12 cellular contexts compared by ENCODE assay signal in genomic region chr12:89038831-89039509, GRCh38.
DNase-seq lines count a peak whose midpoint lies in the region; ATAC-seq and TF ChIP-seq lines count a peak whose summit lies in the region.
"Had no signal": no experiment of that assay in that cellular context is flagged by ENCODE, and none has a peak within 500 bp of the region (broad histone marks: within the 10 kb centered on the region; RNA-seq: fewer than 3 reads in every experiment).

No MANE protein-coding gene starts in this region.

- intact Hi-C loops in activated CD4-positive, alpha-beta T cell treated with anti-CD3 and anti-CD28 coated beads, Interleukin-2, amount 10 ng/mL, durations not matched to agents 24 days and 14 days (cut with micrococcal nuclease): no loop called here

- DNase-seq in activated CD4-positive, alpha-beta T cell treated with anti-CD3 and anti-CD28 coated beads, Interleukin-2, amount 10 ng/mL, durations not matched to agents 24 days and 14 days: peak; percentile 68
- no peak for DNase-seq in activated CD4-positive, alpha-beta T cell treated with anti-CD3 and anti-CD28 coated beads, Interleukin-2, amount 50 U/mL, for 1 hour
- no peak for DNase-seq in activated CD8-positive, alpha-beta T cell treated with anti-CD3 and anti-CD28 coated beads, Interleukin-2, amount 10 ng/mL, durations not matched to agents 7 days and 5 days
- DNase-seq in stimulated activated CD4-positive, alpha-beta T cell treated with anti-CD3 and anti-CD28 coated beads, Interleukin-4, amount 100 ng/mL, for 24 hours: peak; percentile 26
- DNase-seq in AML-193 (lab: John Stamatoyannopoulos, UW) (no peak), NCI-H748 treated with DMSO at 0.1 percent for 48 hours (lab: John Stamatoyannopoulos, UW) (no peak)
- DNase-seq: caudate nucleus, nephron progenitor cell, SHP77 had no signal

- no peaks in the 10 kb centered on the region for H3K27me3 Mint-ChIP-seq in activated CD4-positive, alpha-beta T cell treated with anti-CD3 and anti-CD28 coated beads, Interleukin-2, amount 10 ng/mL, durations not matched to agents 24 days and 14 days
- H3K27me3 Mint-ChIP-seq in activated CD8-positive, alpha-beta T cell treated with anti-CD3 and anti-CD28 coated beads, Interleukin-2, amount 10 ng/mL, durations not matched to agents 7 days and 5 days (ENCODE audit: low read depth): no peaks in the 10 kb centered on the region

- CTCF ChIA-PET in activated CD8-positive, alpha-beta T cell treated with anti-CD3 and anti-CD28 coated beads, Interleukin-2, amount 10 ng/mL, durations not matched to agents 7 days and 5 days (lab: Charles Lee): interaction anchor here (0.8 to 9.0 kb wide), 10 partner anchors 14 to 488 kb away, joined by 3 to 166 read pairs (median 8); partner anchors contain the start of gene GALNT4

- peaks cover 33% of the 10 kb centered on the region for H3K36me3 Mint-ChIP-seq in activated CD4-positive, alpha-beta T cell treated with anti-CD3 and anti-CD28 coated beads, Interleukin-2, amount 10 ng/mL, durations not matched to agents 24 days and 14 days (ENCODE audit: low read depth)
- peaks cover 64% of the 10 kb centered on the region for H3K36me3 Mint-ChIP-seq in activated CD8-positive, alpha-beta T cell treated with anti-CD3 and anti-CD28 coated beads, Interleukin-2, amount 10 ng/mL, durations not matched to agents 7 days and 5 days (ENCODE audit: low read depth)

- peak; percentile 47 for ATAC-seq in HG02852 (IDR thresholded peaks at IDR 0.05; ENCODE audit: unreplicated experiment)
- no peak for ATAC-seq in activated CD8-positive, alpha-beta T cell treated with anti-CD3 and anti-CD28 coated beads, Interleukin-2, amount 10 ng/mL, durations not matched to agents 7 days and 5 days
- ATAC-seq in SK-N-SH treated with all-trans-retinoic acid at 6 μM for 48 hours: no peak
- ATAC-seq: A549 had no signal

- peaks cover 40% of the 10 kb centered on the region for H3K9me3 Mint-ChIP-seq in activated CD4-positive, alpha-beta T cell treated with anti-CD3 and anti-CD28 coated beads, Interleukin-2, amount 10 ng/mL, durations not matched to agents 24 days and 14 days
- H3K9me3 Mint-ChIP-seq in activated CD8-positive, alpha-beta T cell treated with anti-CD3 and anti-CD28 coated beads, Interleukin-2, amount 10 ng/mL, durations not matched to agents 7 days and 5 days (ENCODE audit: insufficient read depth): peaks cover 15% of the 10 kb centered on the region
- H3K9me3 Mint-ChIP-seq: nephron progenitor cell had no signal

- POLR2A ChIA-PET in activated CD8-positive, alpha-beta T cell treated with anti-CD3 and anti-CD28 coated beads, Interleukin-2, amount 10 ng/mL, durations not matched to agents 7 days and 5 days (lab: Charles Lee): interaction anchor here (0.6 to 5.6 kb wide), 9 partner anchors 19 to 485 kb away, joined by 3 to 51 read pairs (median 5); partner anchors contain the start of gene DUSP6

- H3K27ac Mint-ChIP-seq in activated CD4-positive, alpha-beta T cell treated with anti-CD3 and anti-CD28 coated beads, Interleukin-2, amount 10 ng/mL, durations not matched to agents 24 days and 14 days: peak overlapping the region; percentile 93
- H3K27ac Mint-ChIP-seq in activated CD8-positive, alpha-beta T cell treated with anti-CD3 and anti-CD28 coated beads, Interleukin-2, amount 10 ng/mL, durations not matched to agents 7 days and 5 days: peak overlapping the region; percentile 91

- peak overlapping the region; percentile 25 for H3K4me3 Mint-ChIP-seq in activated CD4-positive, alpha-beta T cell treated with anti-CD3 and anti-CD28 coated beads, Interleukin-2, amount 10 ng/mL, durations not matched to agents 24 days and 14 days
- H3K4me3 Mint-ChIP-seq in activated CD8-positive, alpha-beta T cell treated with anti-CD3 and anti-CD28 coated beads, Interleukin-2, amount 10 ng/mL, durations not matched to agents 7 days and 5 days: no peak overlapping the region
- H3K4me3 Mint-ChIP-seq: nephron progenitor cell had no signal

- peaks cover 55% of the 10 kb centered on the region for H3K4me1 Mint-ChIP-seq in activated CD4-positive, alpha-beta T cell treated with anti-CD3 and anti-CD28 coated beads, Interleukin-2, amount 10 ng/mL, durations not matched to agents 24 days and 14 days
- H3K4me1 Mint-ChIP-seq in activated CD8-positive, alpha-beta T cell treated with anti-CD3 and anti-CD28 coated beads, Interleukin-2, amount 10 ng/mL, durations not matched to agents 7 days and 5 days (ENCODE audit: low read depth): peaks cover 73% of the 10 kb centered on the region

TF ChIP-seq in SK-N-SH treated with all-trans-retinoic acid at 6 μM for 48 hours, 23 proteins besides CTCF, POLR2A, EP300 and RAD21:
- TF ChIP-seq ESRRG (CRISPR knock-in tag; IDR thresholded peaks at IDR 0.05) (no peak), RARB (CRISPR knock-in tag; IDR thresholded peaks at IDR 0.05) (no peak), BACH2 (CRISPR knock-in tag; IDR thresholded peaks at IDR 0.05; ENCODE audit: borderline replicate concordance) (no peak), POU6F1 (CRISPR knock-in tag; IDR thresholded peaks at IDR 0.05; ENCODE audit: borderline replicate concordance, low read depth) (no peak), SNAI2 (CRISPR knock-in tag; IDR thresholded peaks at IDR 0.05) (no peak), GLIS3 (CRISPR knock-in tag; IDR thresholded peaks at IDR 0.05) (no peak), ARNTL (CRISPR knock-in tag; IDR thresholded peaks at IDR 0.05; ENCODE audit: borderline replicate concordance, low read depth) (no peak), OSR1 (CRISPR knock-in tag; IDR thresholded peaks at IDR 0.05) (no peak), PATZ1 (CRISPR knock-in tag; IDR thresholded peaks at IDR 0.05; ENCODE audit: borderline replicate concordance) (no peak), ZFP30 (CRISPR knock-in tag; IDR thresholded peaks at IDR 0.05) (no peak), ZNF70 (CRISPR knock-in tag; IDR thresholded peaks at IDR 0.05) (no peak), CSRNP3 (CRISPR knock-in tag; IDR thresholded peaks at IDR 0.05) (no peak), CREB5 (CRISPR knock-in tag; IDR thresholded peaks at IDR 0.05; ENCODE audit: low read depth) (no peak), ZC3H10 (CRISPR knock-in tag; IDR thresholded peaks at IDR 0.05) (no peak), TOX (CRISPR knock-in tag; IDR thresholded peaks at IDR 0.05; ENCODE audit: borderline replicate concordance) (no peak), ISL1 (CRISPR knock-in tag; IDR thresholded peaks at IDR 0.05) (no peak), PPARA (CRISPR knock-in tag; IDR thresholded peaks at IDR 0.05; ENCODE audit: borderline replicate concordance) (no peak), TCF4 (CRISPR knock-in tag; IDR thresholded peaks at IDR 0.05; ENCODE audit: borderline replicate concordance) (no peak), ZNF565 (CRISPR knock-in tag; conservative IDR thresholded peaks at IDR 0.05; ENCODE audit: low read depth) (no peak)

Comparison
In these comparisons a context has a peak if more than half of its experiments do, and no peak if none do; other contexts are left out.
1. DNase-seq: peak in activated CD4-positive, alpha-beta T cell treated with anti-CD3 and anti-CD28 coated beads, Interleukin-2, amount 10 ng/mL, durations not matched to agents 24 days and 14 days (single experiment) and stimulated activated CD4-positive, alpha-beta T cell treated with anti-CD3 and anti-CD28 coated beads, Interleukin-4, amount 100 ng/mL, for 24 hours (single experiment); none in activated CD4-positive, alpha-beta T cell treated with anti-CD3 and anti-CD28 coated beads, Interleukin-2, amount 50 U/mL, for 1 hour (single experiment), activated CD8-positive, alpha-beta T cell treated with anti-CD3 and anti-CD28 coated beads, Interleukin-2, amount 10 ng/mL, durations not matched to agents 7 days and 5 days (single experiment), AML-193 (0 of 2) and NCI-H748 treated with DMSO at 0.1 percent for 48 hours (single experiment).